Comparison of ENCODE assay signal across 8 cellular contexts in genomic region chr6:99434702-99435530, GRCh38. TPM values are rescaled to one million over a fixed set of nuclear protein-coding genes. Genes with fewer than 3 reads are reported as not detected.
A peak's percentile ranks its signal among the peaks of the same experiment; 100 is the strongest.
DNase-seq lines count a peak whose midpoint lies in the region; ATAC-seq, FAIRE-seq and TF ChIP-seq lines count a peak whose summit lies in the region.

No MANE protein-coding gene starts in this region.

- H3K36me3 ChIP-seq in stomach (peaks cover 0 to 35% (median 24%) of the 10 kb centered on the region in 4 donors), suprapubic skin (peaks cover 17% of the 10 kb centered on the region)

- WGBS in stomach, 5 donors = 5 to 10% (median 7%) methylated on average over 3 of the region's 3 CpGs
- 8% methylated on average over 3 of the region's 3 CpGs for WGBS in suprapubic skin

- H3K4me1 ChIP-seq in stomach (peaks cover 0 to 11% (median 0%) of the 10 kb centered on the region in 4 donors), suprapubic skin (peaks cover 4% of the 10 kb centered on the region)

- peak; percentile 87 for FAIRE-seq in GM19239 (lab: Jason Lieb, UNC)

- H3K4me3 Mint-ChIP-seq in Calu3 (ENCODE audit: low read depth, unreplicated experiment) = no peak overlapping the region

- TF ChIP-seq EP300 in stomach (IDR thresholded peaks at IDR 0.05) (no peak), suprapubic skin (IDR thresholded peaks at IDR 0.05) (no peak)

- H3K27me3 Mint-ChIP-seq in Calu3 (ENCODE audit: unreplicated experiment) = no peaks in the 10 kb centered on the region

- H3K27me3 ChIP-seq in stomach (no peaks in the 10 kb centered on the region), suprapubic skin (no peaks in the 10 kb centered on the region)

- H3K4me3 ChIP-seq in stomach (no peak overlapping the region), suprapubic skin (no peak overlapping the region)

- H3K4me1 Mint-ChIP-seq in Calu3 (ENCODE audit: low read depth, unreplicated experiment) = no peaks in the 10 kb centered on the region

- H3K36me3 Mint-ChIP-seq in Calu3 (ENCODE audit: insufficient read depth, unreplicated experiment) = no peaks in the 10 kb centered on the region

- CTCF ChIA-PET in Calu3 (lab: Charles Lee) = no interaction called here

- H3K9me3 ChIP-seq in stomach = no peaks in the 10 kb centered on the region
- H3K9me3 ChIP-seq in suprapubic skin = no peaks in the 10 kb centered on the region

- no TSS peak for BruUV-seq in Calu3 (replicated peaks; lab: Mats Ljungman, UMichigan)

- H3K9me3 Mint-ChIP-seq in Calu3 (ENCODE audit: low read depth, unreplicated experiment) = no peaks in the 10 kb centered on the region

- intact Hi-C loops in Calu3 (cut with micrococcal nuclease; ENCODE audit: unreplicated experiment) (loop anchor here (5.0 kb wide), 1 partner anchor 87 kb away; no protein-coding TSS in a partner anchor), stomach (cut with DNase I; ENCODE audit: low total_unique reads) (no loop called here)

- H3K27ac Mint-ChIP-seq in Calu3 (ENCODE audit: unreplicated experiment) = no peak overlapping the region

- peak; percentile 88 for ATAC-seq in HG03460 (IDR thresholded peaks at IDR 0.05; ENCODE audit: unreplicated experiment)

- DNase-seq in Calu3 (no peak), GM19239 (ENCODE audit: insufficient read length, low spot score) (no peak), SKM-1 treated with dmso at 0.1 percent for 144 hours (lab: John Stamatoyannopoulos, UW; ENCODE audit: unreplicated experiment) (peak; percentile 9), germinal center (ENCODE audit: low spot score) (peak; percentile 33), stomach (no peak), NCI-H187 treated with DMSO at 0.1 percent for 48 hours (lab: John Stamatoyannopoulos, UW) (no peak), suprapubic skin (ENCODE audit: low spot score in 2 of 2) (no peak)

- peak; percentile 46 for TF ChIP-seq CTCF in Calu3 (IDR thresholded peaks at IDR 0.05; ENCODE audit: unreplicated experiment)
- TF ChIP-seq CTCF in stomach (IDR thresholded peaks at IDR 0.05) = peak in 4 of 7 experiments; percentile 38 to 85 (median 71)
- TF ChIP-seq CTCF in suprapubic skin (IDR thresholded peaks at IDR 0.05) = peak in 1 of 2 donors; percentile 56

- no peak for TF ChIP-seq POLR2A in stomach (IDR thresholded peaks at IDR 0.05)
- TF ChIP-seq POLR2A in suprapubic skin (IDR thresholded peaks at IDR 0.05) = no peak

- H3K27ac ChIP-seq in stomach (no peak overlapping the region), suprapubic skin (no peak overlapping the region)

RNA-seq across cellular contexts. Expression of gene PNISR, which starts 9.8 kb away (rescaled TPM):
- total RNA-seq in Calu3 (2022) (78.1 and 82.5 TPM in 2 replicates), stomach (100 to 1,000 TPM in 4 of 5 donors, 10 to 100 TPM in 1; 84.3 to 320 (median 197) TPM), suprapubic skin (100 to 1,000 TPM in 1 of 4 donors, 10 to 100 TPM in 3; 52.9 to 335 (median 80.9) TPM)
- polyA plus RNA-seq in stomach = 10 to 100 TPM; 16.9 to 37.9 (median 24.1) TPM

RNA-seq across cellular contexts. Expression of gene COQ3, which starts 40.9 kb away (rescaled TPM):
- total RNA-seq in Calu3 (2022) = 5.8 and 7.6 TPM in 2 replicates
- 1 to 10 TPM in 2 of 5 donors, under 1 TPM in 1, not detected in 2; 0.58 to 4.4 (median 4.0) TPM for total RNA-seq in stomach
- 10 to 100 TPM in 2 of 3 donors, 1 to 10 TPM in 1; 8.6 to 11.4 (median 10.5) TPM for polyA plus RNA-seq in stomach
- total RNA-seq in suprapubic skin = 1 to 10 TPM; 1.4 to 4.7 (median 3.5) TPM

Comparison
In these comparisons a context has a peak if more than half of its experiments do, and no peak if none do; other contexts are left out.
1. DNase-seq: peak in SKM-1 treated with dmso at 0.1 percent for 144 hours (single experiment) and germinal center (single experiment); none in Calu3 (single experiment), GM19239 (single experiment), stomach (single experiment), NCI-H187 treated with DMSO at 0.1 percent for 48 hours (single experiment) and suprapubic skin (0 of 2).